ENCODE assay signal across 12 cellular contexts in genomic region chr1:45001011-45001481, GRCh38. TPM values are rescaled to one million over a fixed set of nuclear protein-coding genes. Genes with fewer than 3 reads are reported as not detected.
DNase-seq lines count a peak whose midpoint lies in the region; ATAC-seq and TF ChIP-seq lines count a peak whose summit lies in the region.
"Had no signal": no experiment of that assay in that cellular context is flagged by ENCODE, and none has a peak within 500 bp of the region (broad histone marks: within the 10 kb centered on the region; RNA-seq: fewer than 3 reads in every experiment).

No MANE protein-coding gene starts in this region.

- no peaks in the 10 kb centered on the region for H3K9me3 ChIP-seq in CD4-positive, alpha-beta T cell (ENCODE audit: control insufficient read depth, low read length)
- no peaks in the 10 kb centered on the region for H3K9me3 ChIP-seq in neuronal stem cell (replicated peaks in 1 of 2; ENCODE audit: control insufficient read depth in 2 of 2, insufficient read depth in 1 of 2, low read depth in 1 of 2, low read length in 2 of 2)

- H4K8ac ChIP-seq in neuronal stem cell (ENCODE audit: low read depth, low read length) = no peak overlapping the region

- H3K14ac ChIP-seq in neuronal stem cell (ENCODE audit: low read length) = no peak overlapping the region

- intact Hi-C loops in CD4-positive, alpha-beta T cell (cut with DNase I, micrococcal nuclease) = no loop called here
- intact Hi-C loops in dendritic cell treated with granulocyte-macrophage colony-stimulating factor and Interleukin-4, amounts not matched to agents 40 ng/mL and 50 ng/mL, for 4 days (cut with micrococcal nuclease) = no loop called here

- no peak overlapping the region for H3K4ac ChIP-seq in neuronal stem cell (ENCODE audit: low read length)

- no peak for ATAC-seq in CD4-positive, alpha-beta T cell (ENCODE audit: poor library complexity)
- no peak for ATAC-seq in GM21515 (IDR thresholded peaks at IDR 0.05; ENCODE audit: unreplicated experiment)

- H3K27me3 Mint-ChIP-seq in CD4-positive, alpha-beta T cell = no peaks in the 10 kb centered on the region
- H3K27me3 Mint-ChIP-seq in dendritic cell treated with granulocyte-macrophage colony-stimulating factor and Interleukin-4, amounts not matched to agents 40 ng/mL and 50 ng/mL, for 4 days = no peaks in the 10 kb centered on the region
- peaks cover 12% of the 10 kb centered on the region for H3K27me3 Mint-ChIP-seq in endothelial cell (ENCODE audit: unreplicated experiment)

- no peak overlapping the region for H2BK15ac ChIP-seq in neuronal stem cell (ENCODE audit: low read length)

- no peak overlapping the region for H3K4me3 ChIP-seq in neuronal stem cell (ENCODE audit: low read length in 2 of 2)

- no peak for DNase-seq in CD4-positive, alpha-beta T cell
- DNase-seq in LHCN-M2 (ENCODE audit: low read depth) = peak; percentile 4
- no peak for DNase-seq in neuronal stem cell (ENCODE audit: low spot score)
- DNase-seq in NCI-H128 (lab: John Stamatoyannopoulos, UW; ENCODE audit: unreplicated experiment) = no peak
- no peak for DNase-seq in endothelial cell (ENCODE audit: low spot score)
- DNase-seq in NCI-H2171 treated with DMSO at 0.1 percent for 48 hours (lab: John Stamatoyannopoulos, UW) = no peak
- DNase-seq: activated CD8-positive, alpha-beta memory T cell treated with anti-CD3 and anti-CD28 coated beads, Interleukin-2, amount 50 U/mL, for 4 hours; cerebellar nuclear complex; NCI-H226; retina had no signal

- POLR2A ChIA-PET in CD4-positive, alpha-beta T cell (lab: Charles Lee) = interaction anchor here (1.4 kb wide), 1 partner anchor 10 kb away, joined by 3 read pairs; the partner anchor contains the start of gene HECTD3

- H3K18ac ChIP-seq in neuronal stem cell (ENCODE audit: low read length) = peak overlapping the region; percentile 28

- H3K27me3 ChIP-seq in CD4-positive, alpha-beta T cell (ENCODE audit: control insufficient read depth, insufficient read depth, low read length) = no peaks in the 10 kb centered on the region
- H3K27me3 ChIP-seq in neuronal stem cell (ENCODE audit: control insufficient read depth in 3 of 3, insufficient read depth in 3 of 3, low read depth in 1 of 3, low read length in 3 of 3) = no peaks in the 10 kb centered on the region

- peaks cover 26 to 43% of the 10 kb centered on the region in 2 donors for H3K36me3 ChIP-seq in neuronal stem cell (replicated peaks in 1 of 2; ENCODE audit: control insufficient read depth in 2 of 2, insufficient read depth in 2 of 2, low read length in 2 of 2)

- H3K4me3 Mint-ChIP-seq in CD4-positive, alpha-beta T cell = no peak overlapping the region
- H3K4me3 Mint-ChIP-seq in dendritic cell treated with granulocyte-macrophage colony-stimulating factor and Interleukin-4, amounts not matched to agents 40 ng/mL and 50 ng/mL, for 4 days = peak overlapping the region; percentile 1
- H3K4me3 Mint-ChIP-seq in endothelial cell (ENCODE audit: unreplicated experiment) = no peak overlapping the region

- no peak overlapping the region for H3K4me2 ChIP-seq in neuronal stem cell (ENCODE audit: insufficient read depth, low read length, poor library complexity, severe bottlenecking)

- no peak overlapping the region for H3K23ac ChIP-seq in neuronal stem cell (ENCODE audit: low read depth, low read length, poor library complexity)

- no CpG with 5 or more reads among the region's 7 CpGs for WGBS in neuronal stem cell (ENCODE audit: extremely low coverage in 2 of 2, insufficient read length in 2 of 2, insufficient replicate concordance in 1 of 2), 2 donors

- no peak overlapping the region for H2AFZ ChIP-seq in neuronal stem cell (ENCODE audit: low read length)

- no peak for TF ChIP-seq CTCF in CD4-positive, alpha-beta T cell (IDR thresholded peaks at IDR 0.05)
- TF ChIP-seq CTCF in endothelial cell (IDR thresholded peaks at IDR 0.05; ENCODE audit: unreplicated experiment) = no peak

- no peak overlapping the region for H2BK12ac ChIP-seq in neuronal stem cell (ENCODE audit: low read length)

- H3K9me3 Mint-ChIP-seq in CD4-positive, alpha-beta T cell = no peaks in the 10 kb centered on the region
- H3K9me3 Mint-ChIP-seq in dendritic cell treated with granulocyte-macrophage colony-stimulating factor and Interleukin-4, amounts not matched to agents 40 ng/mL and 50 ng/mL, for 4 days = no peaks in the 10 kb centered on the region
- H3K9me3 Mint-ChIP-seq in endothelial cell (ENCODE audit: unreplicated experiment) = no peaks in the 10 kb centered on the region

- H3K9ac ChIP-seq in neuronal stem cell (ENCODE audit: low read depth, low read length, poor library complexity) = no peak overlapping the region

- CTCF ChIA-PET in CD4-positive, alpha-beta T cell (lab: Charles Lee) = no interaction called here

- H3K4me1 ChIP-seq in neuronal stem cell (ENCODE audit: control insufficient read depth in 2 of 2, insufficient read depth in 1 of 2, low read depth in 1 of 2, low read length in 2 of 2) = no peaks in the 10 kb centered on the region

- H2AK5ac ChIP-seq in neuronal stem cell (ENCODE audit: low read depth, low read length) = no peak overlapping the region

- H3K27ac ChIP-seq in CD4-positive, alpha-beta T cell (ENCODE audit: low read depth, low read length) = no peak overlapping the region
- no peak overlapping the region for H3K27ac ChIP-seq in neuronal stem cell (replicated peaks; ENCODE audit: low read length)

- H4K91ac ChIP-seq in neuronal stem cell (ENCODE audit: low read depth, low read length, poor library complexity) = no peak overlapping the region

- no peak overlapping the region for H2BK120ac ChIP-seq in neuronal stem cell (ENCODE audit: low read depth, low read length)

- H3K4me1 Mint-ChIP-seq in CD4-positive, alpha-beta T cell (ENCODE audit: low read depth) = no peaks in the 10 kb centered on the region
- H3K4me1 Mint-ChIP-seq in dendritic cell treated with granulocyte-macrophage colony-stimulating factor and Interleukin-4, amounts not matched to agents 40 ng/mL and 50 ng/mL, for 4 days (ENCODE audit: low read depth) = peaks cover 27% of the 10 kb centered on the region
- peaks cover 5% of the 10 kb centered on the region for H3K4me1 Mint-ChIP-seq in endothelial cell (ENCODE audit: unreplicated experiment)

- peaks cover 46% of the 10 kb centered on the region for H3K36me3 Mint-ChIP-seq in CD4-positive, alpha-beta T cell (ENCODE audit: low read depth)
- peaks cover 47% of the 10 kb centered on the region for H3K36me3 Mint-ChIP-seq in dendritic cell treated with granulocyte-macrophage colony-stimulating factor and Interleukin-4, amounts not matched to agents 40 ng/mL and 50 ng/mL, for 4 days (ENCODE audit: low read depth)
- peaks cover 30% of the 10 kb centered on the region for H3K36me3 Mint-ChIP-seq in endothelial cell (ENCODE audit: low read depth, unreplicated experiment)

- H3K79me1 ChIP-seq in neuronal stem cell (ENCODE audit: low read depth, low read length) = no peaks in the 10 kb centered on the region

- no peak overlapping the region for H2BK5ac ChIP-seq in neuronal stem cell (ENCODE audit: low read length)

- H3K27ac Mint-ChIP-seq in CD4-positive, alpha-beta T cell = peak overlapping the region; percentile 42
- H3K27ac Mint-ChIP-seq in dendritic cell treated with granulocyte-macrophage colony-stimulating factor and Interleukin-4, amounts not matched to agents 40 ng/mL and 50 ng/mL, for 4 days = peak overlapping the region; percentile 87
- H3K27ac Mint-ChIP-seq in endothelial cell (ENCODE audit: unreplicated experiment) = no peak overlapping the region

RNA-seq across cellular contexts. Expression of gene HECTD3, which starts 10.1 kb away (rescaled TPM):
- 10 to 100 TPM; 31.5 to 33.7 TPM for total RNA-seq in CD4-positive, alpha-beta T cell
- total RNA-seq in LHCN-M2 (2014; rRNA removed) (39.2 and 40.8 TPM in 2 replicates), endothelial cell (ENCODE audit: unreplicated experiment) (58.2 TPM)
- polyA plus RNA-seq in LHCN-M2 (2012) = 35.6 TPM
- 14.3 TPM for polyA plus RNA-seq in neuronal stem cell (2013, experiment 1 of 2)
- polyA plus RNA-seq in neuronal stem cell (2013, experiment 2 of 2) = 14.3 TPM

RNA-seq across cellular contexts. Expression of gene UROD, which starts 11.0 kb away (rescaled TPM):
- total RNA-seq in CD4-positive, alpha-beta T cell = 10 to 100 TPM; 41.0 to 42.4 TPM
- total RNA-seq in LHCN-M2 (2014; rRNA removed) (122 and 124 TPM in 2 replicates), endothelial cell (ENCODE audit: unreplicated experiment) (151 TPM)
- 168 TPM for polyA plus RNA-seq in LHCN-M2 (2012)
- 53.9 TPM for polyA plus RNA-seq in neuronal stem cell (2013, experiment 1 of 2)
- polyA plus RNA-seq in neuronal stem cell (2013, experiment 2 of 2) = 50.6 TPM

RNA-seq across cellular contexts. Expression of gene EIF2B3, which starts 14.7 kb away (rescaled TPM):
- 1 to 10 TPM; 5.8 to 6.3 TPM for total RNA-seq in CD4-positive, alpha-beta T cell
- total RNA-seq in LHCN-M2 (2014; rRNA removed) (42.5 and 47.9 TPM in 2 replicates), endothelial cell (ENCODE audit: unreplicated experiment) (16.6 TPM)
- 36.3 TPM for polyA plus RNA-seq in LHCN-M2 (2012)
- polyA plus RNA-seq in neuronal stem cell (2013, experiment 1 of 2) = 23.1 TPM
- polyA plus RNA-seq in neuronal stem cell (2013, experiment 2 of 2) = 24.6 TPM
